ENCODE assay signal across 8 cellular contexts in genomic region chr17:56593741-56594527, GRCh38. TPM values are rescaled to one million over a fixed set of nuclear protein-coding genes. Genes with fewer than 3 reads are reported as not detected.
DNase-seq lines count a peak whose midpoint lies in the region; ATAC-seq and TF ChIP-seq lines count a peak whose summit lies in the region.

No MANE protein-coding gene starts in this region.

- peak in 9 of 56 donors; percentile 3 to 29 (median 19) for TF ChIP-seq CTCF in dorsolateral prefrontal cortex (IDR thresholded peaks at IDR 0.05 in 54 of 56, conservative IDR thresholded peaks at IDR 0.05 in 2 of 56; ENCODE audit: low read depth in 1 of 56, partially characterized antibody in 56 of 56)
- no peak for TF ChIP-seq CTCF in lower lobe of right lung (IDR thresholded peaks at IDR 0.05)

- H3K4me1 ChIP-seq in lower lobe of right lung, result peaks cover 37% of the 10 kb centered on the region

- peak overlapping the region; percentile 40 to 74 (median 60) for H3K4me3 ChIP-seq in dorsolateral prefrontal cortex
- H3K4me3 ChIP-seq in lower lobe of right lung, result peak overlapping the region; percentile 68

- H3K36me3 ChIP-seq in lower lobe of right lung, result no peaks in the 10 kb centered on the region

- H3K9me3 ChIP-seq in lower lobe of right lung, result no peaks in the 10 kb centered on the region

- ATAC-seq in lower lobe of right lung (peak; percentile 83 to 85), HG02852 (IDR thresholded peaks at IDR 0.05; ENCODE audit: unreplicated experiment) (no peak)

- intact Hi-C loops in dorsolateral prefrontal cortex (cut with DNase I), result loop anchor here (2.0 to 5.0 kb wide), 4 partner anchors 85 to 187 kb away; no protein-coding TSS in a partner anchor
- intact Hi-C loops in lower lobe of right lung (cut with DNase I), result loop anchor here (10.0 kb wide), 1 partner anchor 121 kb away; no protein-coding TSS in a partner anchor

- peaks cover 0 to 63% (median 33%) of the 10 kb centered on the region in 45 donors for H3K27me3 ChIP-seq in dorsolateral prefrontal cortex
- H3K27me3 ChIP-seq in lower lobe of right lung (ENCODE audit: low read depth), result peaks cover 66% of the 10 kb centered on the region

- peak; percentile 85 for DNase-seq in NOMO-1 (lab: John Stamatoyannopoulos, UW; ENCODE audit: unreplicated experiment in 2 of 2)
- DNase-seq in NOMO-1 treated with dmso at 0.1 percent for 144 hours (lab: John Stamatoyannopoulos, UW; ENCODE audit: unreplicated experiment), result no peak
- peak; percentile 63 for DNase-seq in NCI-H1105 treated with DMSO at 0.1 percent for 48 hours (lab: John Stamatoyannopoulos, UW)
- peak; percentile 61 for DNase-seq in activated CD4-positive, alpha-beta T cell treated with anti-CD3 and anti-CD28 coated beads for 48 hours
- peak in 7 of 10 donors; percentile 24 to 67 (median 41) for DNase-seq in dorsolateral prefrontal cortex
- peak; percentile 78 for DNase-seq in lower lobe of right lung
- peak; percentile 11 for DNase-seq in stimulated activated CD8-positive, alpha-beta memory T cell treated with anti-CD3 and anti-CD28 coated beads, Interleukin-4, amount 100 ng/mL, for 24 hours (ENCODE audit: low read depth)

- H3K27ac ChIP-seq in dorsolateral prefrontal cortex (peak overlapping the region in 44 of 59 donors; percentile 0 to 75 (median 52)), lower lobe of right lung (peak overlapping the region; percentile 56)

RNA-seq across cellular contexts. Expression of gene NOG, which starts 0.4 kb away (rescaled TPM):
- total RNA-seq in dorsolateral prefrontal cortex (1 to 10 TPM in 119 of 120 experiments, under 1 TPM in 1; 0.53 to 7.5 (median 2.8) TPM), lower lobe of right lung (2.2 TPM)
